ENCODE assay signal across 8 cellular contexts in the genomic region with DNA sequence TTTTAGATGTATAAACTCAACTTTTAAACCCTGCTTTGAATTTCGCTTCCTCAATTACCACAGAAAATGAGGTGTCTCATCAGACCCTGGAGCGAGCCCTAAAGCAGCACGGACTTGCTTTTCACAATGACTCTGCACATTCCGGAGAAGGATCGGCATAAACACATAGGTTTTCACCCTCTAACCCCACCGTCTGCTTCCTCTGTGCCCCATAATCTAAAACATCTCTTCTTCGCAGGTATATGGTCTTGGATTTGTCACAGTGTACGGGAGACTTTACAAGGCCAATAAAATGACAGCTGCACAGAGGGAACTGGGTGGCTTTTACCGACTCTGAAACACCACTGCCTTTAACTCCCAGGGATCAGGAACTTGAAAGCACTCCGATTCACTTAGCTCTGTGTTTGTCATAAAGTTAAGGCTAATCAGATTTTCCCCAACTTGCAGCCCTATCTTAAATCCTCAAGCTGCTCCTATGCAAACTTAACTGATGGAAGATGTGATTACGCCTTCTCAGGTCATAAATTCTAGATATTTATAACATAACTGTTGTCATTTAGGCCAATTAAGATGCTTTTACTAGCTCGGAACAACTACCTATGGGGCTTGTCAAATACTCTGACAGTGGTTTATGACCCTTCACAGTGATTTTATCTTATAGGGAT.
DNase-seq lines count a peak whose midpoint lies in the region; ATAC-seq, FAIRE-seq and TF ChIP-seq lines count a peak whose summit lies in the region.
"Had no signal": no experiment of that assay in that cellular context is flagged by ENCODE, and none has a peak within 500 bp of the region (broad histone marks: within the 10 kb centered on the region; RNA-seq: fewer than 3 reads in every experiment).

No MANE protein-coding gene starts in this region.

- H3K4me3 Mint-ChIP-seq in astrocyte (ENCODE audit: unreplicated experiment), result no peak overlapping the region

- FAIRE-seq in astrocyte (lab: Jason Lieb, UNC), result no peak

- peak overlapping the region; percentile 62 for H3K4me2 ChIP-seq in astrocyte (ENCODE audit: low read length)
- peak overlapping the region; percentile 61 for H3K4me2 ChIP-seq in skeletal muscle satellite cell (ENCODE audit: low read length)

- no peaks in the 10 kb centered on the region for H3K79me2 ChIP-seq in astrocyte (ENCODE audit: insufficient read depth, low read length)

- no peaks in the 10 kb centered on the region for H3K9me3 ChIP-seq in astrocyte (ENCODE audit: insufficient read depth, low read depth, low read length)
- no peaks in the 10 kb centered on the region for H3K9me3 ChIP-seq in skeletal muscle satellite cell (replicated peaks; ENCODE audit: low read length)

- H3K36me3 Mint-ChIP-seq in astrocyte (ENCODE audit: low read depth, unreplicated experiment), result no peaks in the 10 kb centered on the region

- H2AFZ ChIP-seq in astrocyte (ENCODE audit: low read depth, low read length), result no peak overlapping the region

- H3K36me3 ChIP-seq in astrocyte (ENCODE audit: insufficient read depth, low read length), result no peaks in the 10 kb centered on the region
- H3K36me3 ChIP-seq in skeletal muscle satellite cell (ENCODE audit: insufficient read depth, low read length), result no peaks in the 10 kb centered on the region

- peaks cover 34% of the 10 kb centered on the region for H3K4me1 ChIP-seq in astrocyte (ENCODE audit: insufficient read depth, low read length)
- H3K4me1 ChIP-seq in skeletal muscle satellite cell (ENCODE audit: control insufficient read depth, insufficient read depth, low read length), result peaks cover 49% of the 10 kb centered on the region

- no peaks in the 10 kb centered on the region for H4K20me1 ChIP-seq in astrocyte (ENCODE audit: insufficient read depth, low read length)

- H3K4me1 Mint-ChIP-seq in astrocyte (ENCODE audit: low read depth, unreplicated experiment), result peaks cover 43% of the 10 kb centered on the region

- H3K27me3 Mint-ChIP-seq in astrocyte (ENCODE audit: low read depth, unreplicated experiment), result no peaks in the 10 kb centered on the region

- H3K4me3 ChIP-seq in astrocyte (ENCODE audit: insufficient read depth, low read depth, low read length) (no peak overlapping the region), skeletal muscle satellite cell (ENCODE audit: low read length) (peak overlapping the region; percentile 41)

- peak; percentile 59 for ATAC-seq in GM21367 (IDR thresholded peaks at IDR 0.05; ENCODE audit: unreplicated experiment)

- peak overlapping the region; percentile 86 for H3K27ac Mint-ChIP-seq in astrocyte (ENCODE audit: unreplicated experiment)

- DNase-seq in HS-5 (ENCODE audit: low read depth), result peak; percentile 43
- peak; percentile 84 for DNase-seq in astrocyte (ENCODE audit: low read depth)
- no peak for DNase-seq in COLO829 (ENCODE audit: low spot score)
- DNase-seq in glomerular visceral epithelial cell (ENCODE audit: extremely low spot score), result no peak
- DNase-seq in NCI-H2081 treated with DMSO at 0.1 percent for 48 hours (lab: John Stamatoyannopoulos, UW), result no peak
- DNase-seq: SIG-M5 had no signal

- no peaks in the 10 kb centered on the region for H3K9me3 Mint-ChIP-seq in astrocyte (ENCODE audit: unreplicated experiment)

- H3K9ac ChIP-seq in astrocyte (ENCODE audit: low read length) (no peak overlapping the region), skeletal muscle satellite cell (ENCODE audit: low read depth, low read length) (peak overlapping the region; percentile 61)

- no peak for TF ChIP-seq CTCF in astrocyte (IDR thresholded peaks at IDR 0.05; ENCODE audit: insufficient read depth, low read depth, low read length)

- H3K27me3 ChIP-seq in astrocyte (ENCODE audit: insufficient read depth, low read length), result no peaks in the 10 kb centered on the region
- no peaks in the 10 kb centered on the region for H3K27me3 ChIP-seq in skeletal muscle satellite cell (ENCODE audit: control insufficient read depth, insufficient read depth, low read length)

- H3K27ac ChIP-seq in astrocyte (ENCODE audit: low read depth, low read length), result peak overlapping the region; percentile 27

Comparison
In these comparisons a context has a peak if more than half of its experiments do, and no peak if none do; other contexts are left out.
1. DNase-seq: peak in HS-5 (single experiment) and astrocyte (single experiment); none in COLO829 (single experiment), glomerular visceral epithelial cell (single experiment) and NCI-H2081 treated with DMSO at 0.1 percent for 48 hours (single experiment).